ENCODE assay signal across 1 cellular context in the genomic region with DNA sequence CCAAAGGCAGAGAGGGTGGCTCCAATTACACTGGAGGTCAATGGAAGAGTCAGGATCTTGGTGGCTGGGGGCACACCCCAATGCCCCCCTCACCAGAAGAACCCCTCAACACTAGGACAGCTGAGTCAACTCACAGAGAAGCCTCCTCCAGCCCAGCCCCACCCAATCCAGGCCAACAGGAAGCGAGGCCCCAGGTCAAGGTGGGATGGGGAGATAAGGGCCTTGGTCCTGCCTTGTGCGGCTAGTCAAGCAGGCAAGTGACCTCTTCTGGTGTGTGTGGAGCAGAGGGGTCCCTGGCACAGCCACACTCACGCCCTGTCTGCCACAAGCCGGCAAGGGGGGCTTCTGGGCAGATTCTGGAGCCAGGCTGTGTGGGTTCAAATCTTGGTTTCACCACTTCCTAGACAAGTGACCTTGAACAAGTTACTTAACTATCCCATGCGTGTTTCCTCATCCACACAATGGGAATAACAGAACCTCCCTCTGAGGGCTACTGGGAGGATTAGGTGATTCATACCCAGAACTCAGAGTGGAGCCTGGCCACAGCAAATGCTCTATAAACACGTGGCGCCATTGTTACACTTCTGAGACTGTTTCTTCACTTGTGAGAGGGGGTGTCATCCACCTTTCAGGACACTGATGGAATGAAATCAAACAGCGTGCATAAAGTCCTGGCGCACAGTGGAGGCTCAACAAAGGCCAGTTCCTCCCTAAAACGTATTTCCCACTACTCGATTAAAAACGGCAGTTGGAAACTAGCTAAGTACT.
TF ChIP-seq lines count a peak whose summit lies in the region.

No MANE protein-coding gene starts in this region.

TF ChIP-seq in K562, 482 proteins besides CTCF, POLR2A, EP300 and RAD21 (continued from another document and continues in another):
- TF ChIP-seq, protein P1, sequence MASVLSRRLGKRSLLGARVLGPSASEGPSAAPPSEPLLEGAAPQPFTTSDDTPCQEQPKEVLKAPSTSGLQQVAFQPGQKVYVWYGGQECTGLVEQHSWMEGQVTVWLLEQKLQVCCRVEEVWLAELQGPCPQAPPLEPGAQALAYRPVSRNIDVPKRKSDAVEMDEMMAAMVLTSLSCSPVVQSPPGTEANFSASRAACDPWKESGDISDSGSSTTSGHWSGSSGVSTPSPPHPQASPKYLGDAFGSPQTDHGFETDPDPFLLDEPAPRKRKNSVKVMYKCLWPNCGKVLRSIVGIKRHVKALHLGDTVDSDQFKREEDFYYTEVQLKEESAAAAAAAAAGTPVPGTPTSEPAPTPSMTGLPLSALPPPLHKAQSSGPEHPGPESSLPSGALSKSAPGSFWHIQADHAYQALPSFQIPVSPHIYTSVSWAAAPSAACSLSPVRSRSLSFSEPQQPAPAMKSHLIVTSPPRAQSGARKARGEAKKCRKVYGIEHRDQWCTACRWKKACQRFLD (CRISPR knock-in tag; IDR thresholded peaks at IDR 0.05): peak; percentile 91
- TF ChIP-seq RBFOX2 (IDR thresholded peaks at IDR 0.05; ENCODE audit: low read depth, low read length): peak; percentile 66
- TF ChIP-seq, protein P2, sequence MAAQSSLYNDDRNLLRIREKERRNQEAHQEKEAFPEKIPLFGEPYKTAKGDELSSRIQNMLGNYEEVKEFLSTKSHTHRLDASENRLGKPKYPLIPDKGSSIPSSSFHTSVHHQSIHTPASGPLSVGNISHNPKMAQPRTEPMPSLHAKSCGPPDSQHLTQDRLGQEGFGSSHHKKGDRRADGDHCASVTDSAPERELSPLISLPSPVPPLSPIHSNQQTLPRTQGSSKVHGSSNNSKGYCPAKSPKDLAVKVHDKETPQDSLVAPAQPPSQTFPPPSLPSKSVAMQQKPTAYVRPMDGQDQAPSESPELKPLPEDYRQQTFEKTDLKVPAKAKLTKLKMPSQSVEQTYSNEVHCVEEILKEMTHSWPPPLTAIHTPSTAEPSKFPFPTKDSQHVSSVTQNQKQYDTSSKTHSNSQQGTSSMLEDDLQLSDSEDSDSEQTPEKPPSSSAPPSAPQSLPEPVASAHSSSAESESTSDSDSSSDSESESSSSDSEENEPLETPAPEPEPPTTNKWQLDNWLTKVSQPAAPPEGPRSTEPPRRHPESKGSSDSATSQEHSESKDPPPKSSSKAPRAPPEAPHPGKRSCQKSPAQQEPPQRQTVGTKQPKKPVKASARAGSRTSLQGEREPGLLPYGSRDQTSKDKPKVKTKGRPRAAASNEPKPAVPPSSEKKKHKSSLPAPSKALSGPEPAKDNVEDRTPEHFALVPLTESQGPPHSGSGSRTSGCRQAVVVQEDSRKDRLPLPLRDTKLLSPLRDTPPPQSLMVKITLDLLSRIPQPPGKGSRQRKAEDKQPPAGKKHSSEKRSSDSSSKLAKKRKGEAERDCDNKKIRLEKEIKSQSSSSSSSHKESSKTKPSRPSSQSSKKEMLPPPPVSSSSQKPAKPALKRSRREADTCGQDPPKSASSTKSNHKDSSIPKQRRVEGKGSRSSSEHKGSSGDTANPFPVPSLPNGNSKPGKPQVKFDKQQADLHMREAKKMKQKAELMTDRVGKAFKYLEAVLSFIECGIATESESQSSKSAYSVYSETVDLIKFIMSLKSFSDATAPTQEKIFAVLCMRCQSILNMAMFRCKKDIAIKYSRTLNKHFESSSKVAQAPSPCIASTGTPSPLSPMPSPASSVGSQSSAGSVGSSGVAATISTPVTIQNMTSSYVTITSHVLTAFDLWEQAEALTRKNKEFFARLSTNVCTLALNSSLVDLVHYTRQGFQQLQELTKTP (IDR thresholded peaks at IDR 0.05; ENCODE audit: low read depth in 1 of 2, partially characterized antibody in 2 of 2): peak in 1 of 2 experiments; percentile 31
- peak; percentile 76 for TF ChIP-seq SOX6 (IDR thresholded peaks at IDR 0.05)
- TF ChIP-seq NFIC (IDR thresholded peaks at IDR 0.05): peak; percentile 65
- 0 out of 2 replicates have a peak, but pooled peaks have one; percentile 63 for TF ChIP-seq POLR2AphosphoS2 (IDR thresholded peaks at IDR 0.05; ENCODE audit: low read length)
- peak; percentile 88 for TF ChIP-seq TEAD4 (IDR thresholded peaks at IDR 0.05; ENCODE audit: low read length)
- TF ChIP-seq TEAD4 (CRISPR knock-in tag; IDR thresholded peaks at IDR 0.05; ENCODE audit: borderline replicate concordance): no peak
- TF ChIP-seq FOXA3 (CRISPR knock-in tag; conservative IDR thresholded peaks at IDR 0.05 in 1 of 2, IDR thresholded peaks at IDR 0.05 in 1 of 2): peak in 1 of 2 experiments; percentile 95; a peak in 1 of 4 replicates
- TF ChIP-seq STAT5A (IDR thresholded peaks at IDR 0.05; ENCODE audit: borderline replicate concordance, low read length): peak; percentile 64; the same call in 1 of the 2 replicates
- TF ChIP-seq SMAD4 (CRISPR knock-in tag; conservative IDR thresholded peaks at IDR 0.05): peak; percentile 72; the same call in 1 of the 2 replicates
- TF ChIP-seq, protein P3, sequence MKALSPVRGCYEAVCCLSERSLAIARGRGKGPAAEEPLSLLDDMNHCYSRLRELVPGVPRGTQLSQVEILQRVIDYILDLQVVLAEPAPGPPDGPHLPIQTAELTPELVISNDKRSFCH (CRISPR knock-in tag; IDR thresholded peaks at IDR 0.05): no peak
- TF ChIP-seq, protein P3 (tag; IDR thresholded peaks at IDR 0.05): no peak; the same call in 1 of the 2 replicates
- peak in 1 of 2 experiments; percentile 46; a peak in 1 of 4 replicates for TF ChIP-seq FOXK2 (conservative IDR thresholded peaks at IDR 0.05 in 1 of 2, IDR thresholded peaks at IDR 0.05 in 1 of 2; ENCODE audit: low read depth in 2 of 2)
- TF ChIP-seq ATF7 (IDR thresholded peaks at IDR 0.05): peak; percentile 53
- TF ChIP-seq FOXP1 (CRISPR knock-in tag; IDR thresholded peaks at IDR 0.05): 0 out of 2 replicates have a peak, but pooled peaks have one; percentile 55
- 0 out of 2 replicates have a peak, but pooled peaks have one; percentile 61 for TF ChIP-seq EHMT2 (IDR thresholded peaks at IDR 0.05)
- peak; percentile 96 for TF ChIP-seq DPF2 (IDR thresholded peaks at IDR 0.05)
- TF ChIP-seq EP400 (IDR thresholded peaks at IDR 0.05): peak; percentile 60
- TF ChIP-seq SMARCA4 (IDR thresholded peaks at IDR 0.05): peak; percentile 92
- peak; percentile 89 for TF ChIP-seq SMARCE1 (IDR thresholded peaks at IDR 0.05)
- TF ChIP-seq TCF3 (CRISPR knock-in tag; IDR thresholded peaks at IDR 0.05): peak; percentile 97
- TF ChIP-seq, protein P4, sequence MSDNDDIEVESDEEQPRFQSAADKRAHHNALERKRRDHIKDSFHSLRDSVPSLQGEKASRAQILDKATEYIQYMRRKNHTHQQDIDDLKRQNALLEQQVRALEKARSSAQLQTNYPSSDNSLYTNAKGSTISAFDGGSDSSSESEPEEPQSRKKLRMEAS (CRISPR knock-in tag; IDR thresholded peaks at IDR 0.05): peak; percentile 76
- TF ChIP-seq KLF1 (tag; IDR thresholded peaks at IDR 0.05): peak; percentile 76
- TF ChIP-seq DMBX1 (CRISPR knock-in tag; IDR thresholded peaks at IDR 0.05; ENCODE audit: borderline replicate concordance): peak; percentile 68
- TF ChIP-seq ZNF766 (CRISPR knock-in tag; conservative IDR thresholded peaks at IDR 0.05): 0 out of 2 replicates have a peak, but pooled peaks have one; percentile 24
- TF ChIP-seq SETDB1 (IDR thresholded peaks at IDR 0.05; ENCODE audit: low read length): no peak
- TF ChIP-seq, protein P5, sequence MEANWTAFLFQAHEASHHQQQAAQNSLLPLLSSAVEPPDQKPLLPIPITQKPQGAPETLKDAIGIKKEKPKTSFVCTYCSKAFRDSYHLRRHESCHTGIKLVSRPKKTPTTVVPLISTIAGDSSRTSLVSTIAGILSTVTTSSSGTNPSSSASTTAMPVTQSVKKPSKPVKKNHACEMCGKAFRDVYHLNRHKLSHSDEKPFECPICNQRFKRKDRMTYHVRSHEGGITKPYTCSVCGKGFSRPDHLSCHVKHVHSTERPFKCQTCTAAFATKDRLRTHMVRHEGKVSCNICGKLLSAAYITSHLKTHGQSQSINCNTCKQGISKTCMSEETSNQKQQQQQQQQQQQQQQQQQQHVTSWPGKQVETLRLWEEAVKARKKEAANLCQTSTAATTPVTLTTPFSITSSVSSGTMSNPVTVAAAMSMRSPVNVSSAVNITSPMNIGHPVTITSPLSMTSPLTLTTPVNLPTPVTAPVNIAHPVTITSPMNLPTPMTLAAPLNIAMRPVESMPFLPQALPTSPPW (CRISPR knock-in tag; IDR thresholded peaks at IDR 0.05): peak; percentile 87
- TF ChIP-seq RNF2 (IDR thresholded peaks at IDR 0.05): peak; percentile 84
- TF ChIP-seq CCNT2 (IDR thresholded peaks at IDR 0.05; ENCODE audit: borderline replicate concordance, extremely low read depth, insufficient read length, low read depth, low read length): peak; percentile 82
- peak; percentile 64 for TF ChIP-seq PML (IDR thresholded peaks at IDR 0.05; ENCODE audit: low read length)
- no peak for TF ChIP-seq JUNB (CRISPR knock-in tag; conservative IDR thresholded peaks at IDR 0.05)
- TF ChIP-seq, protein P6, sequence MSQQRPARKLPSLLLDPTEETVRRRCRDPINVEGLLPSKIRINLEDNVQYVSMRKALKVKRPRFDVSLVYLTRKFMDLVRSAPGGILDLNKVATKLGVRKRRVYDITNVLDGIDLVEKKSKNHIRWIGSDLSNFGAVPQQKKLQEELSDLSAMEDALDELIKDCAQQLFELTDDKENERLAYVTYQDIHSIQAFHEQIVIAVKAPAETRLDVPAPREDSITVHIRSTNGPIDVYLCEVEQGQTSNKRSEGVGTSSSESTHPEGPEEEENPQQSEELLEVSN (IDR thresholded peaks at IDR 0.05; ENCODE audit: borderline replicate concordance in 1 of 2, extremely low read depth in 1 of 2, insufficient read depth in 1 of 2, insufficient read length in 1 of 2, low read depth in 1 of 2, low read length in 1 of 2, poor library complexity in 1 of 2, severe bottlenecking in 1 of 2): peak in 1 of 2 experiments; percentile 29
- 0 out of 4 replicates have a peak, but pooled peaks of 1 of the 2 experiments have one; percentile 20 for TF ChIP-seq ARNT (IDR thresholded peaks at IDR 0.05)
- peak; percentile 70; the same call in 1 of the 2 replicates for TF ChIP-seq SMARCC2 (IDR thresholded peaks at IDR 0.05; ENCODE audit: low read depth)
- TF ChIP-seq BACH1 (tag; IDR thresholded peaks at IDR 0.05): 0 out of 2 replicates have a peak, but pooled peaks have one; percentile 37
- peak; percentile 68 for TF ChIP-seq POLR2G (IDR thresholded peaks at IDR 0.05; ENCODE audit: low read depth, low read length)
- peak; percentile 87 for TF ChIP-seq POLR2AphosphoS5 (IDR thresholded peaks at IDR 0.05; ENCODE audit: control insufficient read depth, insufficient read depth, low read depth, low read length)
- TF ChIP-seq GATA2 (CRISPR knock-in tag; IDR thresholded peaks at IDR 0.05): peak; percentile 89
- TF ChIP-seq ZNF316 (IDR thresholded peaks at IDR 0.05): peak; percentile 28; the same call in 1 of the 2 replicates
- peak; percentile 93 for TF ChIP-seq CBFA2T3 (IDR thresholded peaks at IDR 0.05)
- TF ChIP-seq SPI1 (IDR thresholded peaks at IDR 0.05; ENCODE audit: borderline replicate concordance, low read depth, low read length): 0 out of 2 replicates have a peak, but pooled peaks have one; percentile 19
- no peak for TF ChIP-seq YBX1 (IDR thresholded peaks at IDR 0.05)
- peak; percentile 91 for TF ChIP-seq TAL1 (IDR thresholded peaks at IDR 0.05)
- 0 out of 2 replicates have a peak, but pooled peaks have one; percentile 35 for TF ChIP-seq XRCC5 (IDR thresholded peaks at IDR 0.05; ENCODE audit: low read depth, low read length)
- TF ChIP-seq MEIS2 (IDR thresholded peaks at IDR 0.05; ENCODE audit: partially characterized antibody): peak; percentile 15
- no peak for TF ChIP-seq RBM14 (IDR thresholded peaks at IDR 0.05; ENCODE audit: borderline replicate concordance, insufficient read depth, low read depth, low read length)
- 0 out of 2 replicates have a peak, but pooled peaks have one; percentile 80 for TF ChIP-seq CTBP1 (IDR thresholded peaks at IDR 0.05; ENCODE audit: borderline replicate concordance)
- TF ChIP-seq CEBPB (tag; IDR thresholded peaks at IDR 0.05): peak; percentile 48; the same call in 1 of the 2 replicates
- TF ChIP-seq, protein P7, sequence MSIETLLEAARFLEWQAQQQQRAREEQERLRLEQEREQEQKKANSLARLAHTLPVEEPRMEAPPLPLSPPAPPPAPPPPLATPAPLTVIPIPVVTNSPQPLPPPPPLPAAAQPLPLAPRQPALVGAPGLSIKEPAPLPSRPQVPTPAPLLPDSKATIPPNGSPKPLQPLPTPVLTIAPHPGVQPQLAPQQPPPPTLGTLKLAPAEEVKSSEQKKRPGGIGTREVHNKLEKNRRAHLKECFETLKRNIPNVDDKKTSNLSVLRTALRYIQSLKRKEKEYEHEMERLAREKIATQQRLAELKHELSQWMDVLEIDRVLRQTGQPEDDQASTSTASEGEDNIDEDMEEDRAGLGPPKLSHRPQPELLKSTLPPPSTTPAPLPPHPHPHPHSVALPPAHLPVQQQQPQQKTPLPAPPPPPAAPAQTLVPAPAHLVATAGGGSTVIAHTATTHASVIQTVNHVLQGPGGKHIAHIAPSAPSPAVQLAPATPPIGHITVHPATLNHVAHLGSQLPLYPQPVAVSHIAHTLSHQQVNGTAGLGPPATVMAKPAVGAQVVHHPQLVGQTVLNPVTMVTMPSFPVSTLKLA (conservative IDR thresholded peaks at IDR 0.05): peak in 1 of 2 experiments; percentile 57; a peak in 3 of 4 replicates
- peak; percentile 20 for TF ChIP-seq RBBP5 (IDR thresholded peaks at IDR 0.05; ENCODE audit: borderline replicate concordance, insufficient read depth, low read length, poor library complexity, severe bottlenecking)
- TF ChIP-seq SP2 (IDR thresholded peaks at IDR 0.05; ENCODE audit: extremely low read depth, low read depth, low read length, poor library complexity, severe bottlenecking): no peak
